25 cellular contexts compared by ENCODE assay signal in the genomic region with DNA sequence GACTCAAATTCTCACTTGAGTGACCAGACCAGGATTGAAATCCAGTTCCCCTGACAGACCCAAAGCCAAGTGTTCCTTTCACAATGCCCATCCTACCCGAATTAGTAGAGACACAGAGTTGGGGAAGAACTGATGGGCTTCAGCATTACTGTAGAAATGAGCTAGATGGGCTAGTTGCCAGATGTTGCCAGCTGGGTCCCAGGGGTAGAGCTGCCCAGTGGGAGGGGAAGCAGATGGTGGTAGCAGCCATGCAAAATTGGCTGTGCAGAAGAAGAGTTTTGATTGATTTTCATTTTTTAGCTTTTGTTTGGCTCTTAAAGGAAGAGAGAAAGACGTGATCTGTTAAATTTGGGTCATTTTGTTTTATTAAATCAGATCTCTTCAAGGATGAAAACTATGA.
"Had no signal": no experiment of that assay in that cellular context is flagged by ENCODE, and none has a peak within 500 bp of the region (broad histone marks: within the 10 kb centered on the region; RNA-seq: fewer than 3 reads in every experiment).

No MANE protein-coding gene starts in this region.

- H3K4me3 Mint-ChIP-seq: memory B cell; naive thymus-derived CD8-positive, alpha-beta T cell; nephron; neural crest cell; stimulated activated naive B cell treated with anti-CD40 and anti-IgM and Interleukin-4, amounts not matched to agents 10 μg/mL and 1 μg/mL and 100 μg/mL, for 72 hours had no signal

- DNase-seq: kidney glomerular epithelial cell; left cardiac atrium; left ventricle myocardium superior; midbrain; mucosa of descending colon; naive thymus-derived CD8-positive, alpha-beta T cell; nucleus accumbens; pancreas; posterior cingulate gyrus; retina; right cardiac atrium; stimulated activated CD4-positive, alpha-beta T cell treated with anti-CD3 and anti-CD28 coated beads, Interleukin-12 subunit alpha, Interleukin-12 subunit beta, amount 100 ng/mL, for 4 hours; stimulated activated CD4-positive, alpha-beta T cell treated with anti-CD3 and anti-CD28 coated beads, Interleukin-15, amount 100 ng/mL, for 24 hours; stimulated activated CD4-positive, alpha-beta T cell treated with anti-CD3 and anti-CD28 coated beads, Interleukin-2, amount 100 ng/mL, for 24 hours; stimulated activated CD4-positive, alpha-beta T cell treated with anti-CD3 and anti-CD28 coated beads, Interleukin-4, amount 100 ng/mL, for 1 hour; stimulated activated naive B cell treated with anti-CD40 and anti-IgM and Interleukin-4, amounts not matched to agents 10 μg/mL and 1 μg/mL and 100 μg/mL, for 72 hours; stimulated activated naive CD8-positive, alpha-beta T cell treated with anti-CD3 and anti-CD28 coated beads, Interleukin-15, Interleukin-2, amounts not matched to agents 100 U/mL and 50 U/mL, for 24 hours; stomach; testis; thyroid gland; transverse colon had no signal

- H3K4me1 Mint-ChIP-seq: naive thymus-derived CD8-positive, alpha-beta T cell; neural crest cell had no signal

- FAIRE-seq: keratinocyte, pancreas had no signal

- H3K9me3 Mint-ChIP-seq: memory B cell, nephron, neural crest cell had no signal

- H3K27me3 Mint-ChIP-seq: memory B cell; stimulated activated naive B cell treated with anti-CD40 and anti-IgM and Interleukin-4, amounts not matched to agents 10 μg/mL and 1 μg/mL and 100 μg/mL, for 72 hours had no signal

- H3K27ac Mint-ChIP-seq: memory B cell; naive thymus-derived CD8-positive, alpha-beta T cell; nephron; stimulated activated naive B cell treated with anti-CD40 and anti-IgM and Interleukin-4, amounts not matched to agents 10 μg/mL and 1 μg/mL and 100 μg/mL, for 72 hours had no signal

- H3K36me3 Mint-ChIP-seq: naive thymus-derived CD8-positive, alpha-beta T cell had no signal
